Comparison of ENCODE assay signal across 15 cellular contexts in the genomic region with DNA sequence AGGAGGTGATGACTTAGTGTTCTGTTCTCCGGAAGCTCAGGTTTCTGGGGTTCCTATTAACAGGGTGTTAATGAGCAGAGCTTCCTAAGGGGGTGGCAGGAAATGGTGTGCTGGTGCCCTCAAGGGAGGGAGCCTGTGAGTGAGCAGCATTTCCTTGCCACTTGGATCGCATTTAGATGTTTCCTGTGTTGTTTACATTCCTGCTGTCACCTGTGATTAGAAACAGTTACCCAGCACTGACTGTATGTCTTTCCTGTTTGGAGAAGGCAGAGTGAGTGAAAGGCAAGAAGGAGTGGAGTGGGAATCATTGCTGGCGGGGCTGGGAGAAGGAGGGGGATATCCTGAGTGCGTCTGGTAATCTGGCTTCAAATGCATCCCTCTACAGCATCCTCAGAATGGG.
DNase-seq lines count a peak whose midpoint lies in the region; ATAC-seq and TF ChIP-seq lines count a peak whose summit lies in the region.
"Had no signal": no experiment of that assay in that cellular context is flagged by ENCODE, and none has a peak within 500 bp of the region (broad histone marks: within the 10 kb centered on the region; RNA-seq: fewer than 3 reads in every experiment).

No MANE protein-coding gene starts in this region.

- DNase-seq in DND-41 (no peak), LNCaP clone FGC (ENCODE audit: low read depth) (peak; percentile 17), amniotic epithelial cell (ENCODE audit: low read depth) (peak; percentile 74), neural crest cell (ENCODE audit: low read depth, low spot score) (no peak), NCI-H2196 treated with DMSO at 0.1 percent for 48 hours (lab: John Stamatoyannopoulos, UW; ENCODE audit: unreplicated experiment) (no peak), glomerular visceral epithelial cell (ENCODE audit: extremely low spot score) (no peak), left colon (no peak), GM10266 (ENCODE audit: extremely low spot score) (no peak)
- DNase-seq: activated CD4-positive, alpha-beta T cell treated with anti-CD3 and anti-CD28 coated beads, Interleukin-2, amount 50 U/mL, for 1 hour; GDM1; left ventricle myocardium superior; NCI-H1694 treated with DMSO at 0.1 percent for 48 hours had no signal

- H3K36me3 Mint-ChIP-seq in neural crest cell (ENCODE audit: low read depth): no peaks in the 10 kb centered on the region

- H3K36me3 ChIP-seq in DND-41 (ENCODE audit: insufficient read depth, low read length): peaks cover 93% of the 10 kb centered on the region
- H3K36me3 ChIP-seq: ascending aorta, right atrium auricular region had no signal

- no peaks in the 10 kb centered on the region for H3K9me3 Mint-ChIP-seq in neural crest cell

- ATAC-seq in DND-41 (ENCODE audit: insufficient read depth, low read depth) (peak; percentile 62), left colon (no peak)
- ATAC-seq: left ventricle myocardium superior had no signal

- H3K4me1 Mint-ChIP-seq in neural crest cell: peaks cover 54% of the 10 kb centered on the region

- no peak overlapping the region for H3K4me3 ChIP-seq in DND-41 (ENCODE audit: low read depth in 1 of 2, low read length in 2 of 2)
- H3K4me3 ChIP-seq in LNCaP clone FGC (ENCODE audit: low read depth, low read length): no peak overlapping the region
- H3K4me3 ChIP-seq: ascending aorta, right atrium auricular region had no signal

- H3K4me3 Mint-ChIP-seq in neural crest cell: peak overlapping the region; percentile 28

- TF ChIP-seq CTCF in DND-41 (IDR thresholded peaks at IDR 0.05; ENCODE audit: borderline replicate concordance, extremely low read depth, low read length, poor library complexity, severe bottlenecking) (peak; percentile 23), LNCaP clone FGC (IDR thresholded peaks at IDR 0.05; ENCODE audit: control insufficient read depth, extremely low read depth, insufficient read depth) (no peak), neural crest cell (conservative IDR thresholded peaks at IDR 0.05) (no peak), GM10266 (IDR thresholded peaks at IDR 0.05; ENCODE audit: control insufficient read depth, insufficient read depth, low read depth, missing control alignments) (no peak)

- peak overlapping the region; percentile 92 for H3K27ac ChIP-seq in DND-41 (ENCODE audit: low read length)
- H3K27ac ChIP-seq: ascending aorta, HL-60, right atrium auricular region had no signal

- H3K27me3 ChIP-seq in DND-41 (ENCODE audit: insufficient read depth, low read length, poor library complexity): no peaks in the 10 kb centered on the region
- H3K27me3 ChIP-seq: ascending aorta, right atrium auricular region had no signal

- no peaks in the 10 kb centered on the region for H3K27me3 Mint-ChIP-seq in neural crest cell (ENCODE audit: low read depth)

- H3K79me2 ChIP-seq in DND-41 (ENCODE audit: insufficient read depth, low read length): peaks cover 99% of the 10 kb centered on the region

- H3K9me3 ChIP-seq in DND-41 (ENCODE audit: insufficient read depth, low read length, severe bottlenecking): no peaks in the 10 kb centered on the region
- H3K9me3 ChIP-seq: ascending aorta, right atrium auricular region had no signal

- peaks cover 100% of the 10 kb centered on the region for H3K4me1 ChIP-seq in DND-41 (ENCODE audit: insufficient read depth, low read length)

- H3K4me2 ChIP-seq in DND-41 (ENCODE audit: insufficient read depth, low read length): peak overlapping the region; percentile 17; the same call in 1 of the 2 replicates

- no peak overlapping the region for H2AFZ ChIP-seq in DND-41 (ENCODE audit: low read depth, low read length)

- intact Hi-C loops in left colon (cut with DNase I, micrococcal nuclease): no loop called here

- peak overlapping the region; percentile 39 for H3K9ac ChIP-seq in DND-41 (ENCODE audit: low read depth, low read length)

- peak overlapping the region; percentile 20 for H3K27ac Mint-ChIP-seq in neural crest cell (ENCODE audit: unreplicated experiment)

- H4K20me1 ChIP-seq in DND-41 (ENCODE audit: insufficient read depth, low read length): no peaks in the 10 kb centered on the region

Comparison
In these comparisons a context has a peak if more than half of its experiments do, and no peak if none do; other contexts are left out.
1. DNase-seq: peak in LNCaP clone FGC (single experiment) and amniotic epithelial cell (single experiment); none in DND-41 (single experiment), neural crest cell (single experiment), NCI-H2196 treated with DMSO at 0.1 percent for 48 hours (single experiment), glomerular visceral epithelial cell (single experiment), left colon (0 of 2) and GM10266 (single experiment).